18 cellular contexts compared by ENCODE assay signal in the genomic region with DNA sequence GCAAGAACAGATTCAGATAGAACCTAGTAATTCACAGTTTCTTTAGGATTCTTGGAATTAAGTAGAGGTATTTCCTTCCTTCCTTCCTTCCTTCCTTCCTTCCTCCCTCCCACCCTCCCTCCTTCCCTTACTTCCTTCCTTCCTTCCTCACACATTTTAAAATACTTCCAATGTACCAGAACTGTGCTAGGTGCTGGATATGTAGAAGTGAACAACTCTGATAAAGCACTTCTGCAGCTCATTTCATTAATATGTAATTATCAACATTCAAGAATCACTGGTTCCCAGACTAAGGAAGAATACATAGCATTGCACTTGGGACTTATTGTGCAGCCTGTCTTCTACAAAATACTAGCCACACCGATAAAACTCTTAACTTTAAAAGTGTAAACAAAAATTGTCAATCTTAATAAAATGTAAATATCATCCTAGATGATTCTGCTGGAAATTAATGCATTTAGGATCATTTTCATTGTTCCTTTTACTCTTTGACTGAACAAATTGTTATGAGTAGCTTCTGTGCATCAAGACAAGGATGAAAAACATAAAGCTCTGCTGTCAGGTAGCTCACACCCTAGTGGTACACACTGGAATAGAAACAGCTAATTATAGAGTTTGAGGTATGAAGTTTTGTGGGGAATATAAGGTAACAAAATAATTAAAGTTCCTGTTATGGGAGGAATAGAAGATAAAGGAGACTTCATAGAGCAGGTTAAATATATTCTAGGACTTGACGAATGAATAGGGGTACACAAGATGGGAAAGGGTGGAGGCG.
DNase-seq lines count a peak whose midpoint lies in the region; ATAC-seq and TF ChIP-seq lines count a peak whose summit lies in the region.
"Had no signal": no experiment of that assay in that cellular context is flagged by ENCODE, and none has a peak within 500 bp of the region (broad histone marks: within the 10 kb centered on the region; RNA-seq: fewer than 3 reads in every experiment).

No MANE protein-coding gene starts in this region.

- no peaks in the 10 kb centered on the region for H3K36me3 ChIP-seq in BE2C
- no peaks in the 10 kb centered on the region for H3K36me3 ChIP-seq in RWPE2 (ENCODE audit: low read depth)
- H3K36me3 ChIP-seq: spleen had no signal

- no peak overlapping the region for H2BK5ac ChIP-seq in H9 (ENCODE audit: insufficient read length, low read length)

- no peak overlapping the region for H4K91ac ChIP-seq in H9 (ENCODE audit: insufficient read length, low read depth, low read length)

- TF ChIP-seq CTCF in BE2C (IDR thresholded peaks at IDR 0.05; ENCODE audit: low read depth, low read length) = peak; percentile 25
- TF ChIP-seq CTCF in H9 (conservative IDR thresholded peaks at IDR 0.05) = peak; percentile 60
- TF ChIP-seq CTCF in RWPE2 (IDR thresholded peaks at IDR 0.05; ENCODE audit: poor library complexity, severe bottlenecking) = peak; percentile 43
- peak; percentile 58 for TF ChIP-seq CTCF in glutamatergic neuron (IDR thresholded peaks at IDR 0.05; ENCODE audit: partially characterized antibody, unreplicated experiment)

- no peak overlapping the region for H2BK12ac ChIP-seq in H9 (ENCODE audit: insufficient read length, low read depth, low read length)

- H3K4ac ChIP-seq in H9 (ENCODE audit: low read depth, low read length) = no peak overlapping the region

- H3K27ac ChIP-seq in H9 (ENCODE audit: insufficient read length, low read depth, low read length) (no peak overlapping the region), RWPE2 (ENCODE audit: poor library complexity, severe bottlenecking) (no peak overlapping the region)
- H3K27ac ChIP-seq: spleen had no signal

- no peaks in the 10 kb centered on the region for H3K79me1 ChIP-seq in H9 (ENCODE audit: insufficient read depth, low read depth, low read length, poor library complexity, severe bottlenecking)

- H2BK120ac ChIP-seq in H9 (ENCODE audit: low read depth, low read length, poor library complexity, severe bottlenecking) = no peak overlapping the region

- intact Hi-C loops in left colon (cut with DNase I, micrococcal nuclease) = no loop called here

- H3K27me3 Mint-ChIP-seq in H9 (ENCODE audit: low read depth) (no peaks in the 10 kb centered on the region), glutamatergic neuron (ENCODE audit: unreplicated experiment) (no peaks in the 10 kb centered on the region)
- H3K27me3 Mint-ChIP-seq: activated naive CD8-positive, alpha-beta T cell treated with anti-CD3 and anti-CD28 coated beads, Interleukin-2, amount 50 U/mL, for 24 hours; central memory CD8-positive, alpha-beta T cell; stimulated activated naive CD8-positive, alpha-beta T cell treated with anti-CD3 and anti-CD28 coated beads, Interleukin-15, Interleukin-2, amounts not matched to agents 100 ng/mL and 50 ng/mL, for 24 hours had no signal

- no CpG with 5 or more reads among the region's 3 CpGs for WGBS in H9 (ENCODE audit: extremely low coverage, insufficient read length, low lambda C conversion rate)

- H3K4me3 Mint-ChIP-seq in H9 (no peak overlapping the region), glutamatergic neuron (ENCODE audit: unreplicated experiment) (no peak overlapping the region)
- H3K4me3 Mint-ChIP-seq: activated naive CD8-positive, alpha-beta T cell treated with anti-CD3 and anti-CD28 coated beads, Interleukin-2, amount 50 U/mL, for 24 hours; activated T-cell treated with anti-CD3 and anti-CD28 coated beads, Interleukin-2, amount 50 U/mL, for 72 hours; central memory CD8-positive, alpha-beta T cell; stimulated activated naive CD8-positive, alpha-beta T cell treated with anti-CD3 and anti-CD28 coated beads, Interleukin-15, Interleukin-2, amounts not matched to agents 100 ng/mL and 50 ng/mL, for 24 hours had no signal

- H3T11ph ChIP-seq in H9 (ENCODE audit: low read length) = no peak overlapping the region

- DNase-seq in BE2C = no peak
- DNase-seq in H9 = no peak
- no peak for DNase-seq in RWPE2 (ENCODE audit: low spot score)
- no peak for DNase-seq in glutamatergic neuron
- no peak for DNase-seq in NCI-H748 treated with DMSO at 0.1 percent for 48 hours (lab: John Stamatoyannopoulos, UW)
- no peak for DNase-seq in left colon
- DNase-seq in cerebellum (ENCODE audit: low spot score) = no peak
- DNase-seq in NCI-H510A treated with DMSO at 0.1 percent for 48 hours (lab: John Stamatoyannopoulos, UW) = no peak
- DNase-seq: activated naive CD8-positive, alpha-beta T cell treated with anti-CD3 and anti-CD28 coated beads, Interleukin-2, amount 50 U/mL, for 24 hours; activated T-cell treated with anti-CD3 and anti-CD28 coated beads, Interleukin-2, amount 50 U/mL, for 72 hours; head of caudate nucleus; kidney; NCI-H2029 treated with DMSO at 0.1 percent for 48 hours; NCI-H774; spleen had no signal

- no peaks in the 10 kb centered on the region for H4K20me1 ChIP-seq in H9 (ENCODE audit: control insufficient read depth, insufficient read depth, insufficient read length)

- ATAC-seq in RWPE2 (ENCODE audit: low read depth) (no peak), left colon (no peak)
- ATAC-seq: activated naive CD8-positive, alpha-beta T cell treated with anti-CD3 and anti-CD28 coated beads, Interleukin-2, amount 50 U/mL, for 24 hours; activated T-cell treated with anti-CD3 and anti-CD28 coated beads, Interleukin-2, amount 50 U/mL, for 72 hours; Right ventricle myocardium inferior had no signal

- no peak overlapping the region for H3K23ac ChIP-seq in H9 (ENCODE audit: insufficient read length, low read depth, low read length)

- H3K14ac ChIP-seq in H9 (ENCODE audit: insufficient read depth, low read length) = no peak overlapping the region

- H2AFZ ChIP-seq in H9 (ENCODE audit: low read length) = no peak overlapping the region

- no peak overlapping the region for H3K27ac Mint-ChIP-seq in H9
- H3K27ac Mint-ChIP-seq in glutamatergic neuron (ENCODE audit: unreplicated experiment) = no peak overlapping the region
- H3K27ac Mint-ChIP-seq: activated naive CD8-positive, alpha-beta T cell treated with anti-CD3 and anti-CD28 coated beads, Interleukin-2, amount 50 U/mL, for 24 hours; activated T-cell treated with anti-CD3 and anti-CD28 coated beads, Interleukin-2, amount 50 U/mL, for 72 hours; stimulated activated naive CD8-positive, alpha-beta T cell treated with anti-CD3 and anti-CD28 coated beads, Interleukin-15, Interleukin-2, amounts not matched to agents 100 ng/mL and 50 ng/mL, for 24 hours had no signal

- no peak overlapping the region for H3K4me3 ChIP-seq in BE2C (ENCODE audit: low read depth, low read length)
- no peak overlapping the region for H3K4me3 ChIP-seq in RWPE2 (ENCODE audit: severe bottlenecking)
- H3K4me3 ChIP-seq: spleen had no signal

- H3K4me2 ChIP-seq in H9 (ENCODE audit: insufficient read depth, insufficient read length, low read length) = no peak overlapping the region

- H3K36me3 Mint-ChIP-seq in H9 (ENCODE audit: insufficient read depth in 1 of 3, low read depth in 3 of 3) = no peaks in the 10 kb centered on the region
- H3K36me3 Mint-ChIP-seq in glutamatergic neuron (ENCODE audit: unreplicated experiment) = no peaks in the 10 kb centered on the region

- no peak overlapping the region for H3K9ac ChIP-seq in H9 (ENCODE audit: extremely low read depth, insufficient read length, low read length)

- no peak overlapping the region for H2AK5ac ChIP-seq in H9 (ENCODE audit: insufficient read length, low read length)

- H3K9me3 Mint-ChIP-seq in H9 = no peaks in the 10 kb centered on the region
- no peaks in the 10 kb centered on the region for H3K9me3 Mint-ChIP-seq in glutamatergic neuron (ENCODE audit: unreplicated experiment)
- H3K9me3 Mint-ChIP-seq: activated naive CD8-positive, alpha-beta T cell treated with anti-CD3 and anti-CD28 coated beads, Interleukin-2, amount 50 U/mL, for 24 hours; stimulated activated naive CD8-positive, alpha-beta T cell treated with anti-CD3 and anti-CD28 coated beads, Interleukin-15, Interleukin-2, amounts not matched to agents 100 ng/mL and 50 ng/mL, for 24 hours had no signal

- no peak overlapping the region for H2BK20ac ChIP-seq in H9 (ENCODE audit: low read depth, low read length, poor library complexity, severe bottlenecking)

- no peak overlapping the region for H4K8ac ChIP-seq in H9 (replicated peaks; ENCODE audit: insufficient read length, low read depth, low read length)

- H4K5ac ChIP-seq in H9 (ENCODE audit: insufficient read length, low read depth, low read length) = no peak overlapping the region

- H3K18ac ChIP-seq in H9 (ENCODE audit: insufficient read length, low read depth, low read length) = no peak overlapping the region

- H3K27me3 ChIP-seq in BE2C (no peaks in the 10 kb centered on the region), H9 (ENCODE audit: insufficient read depth, low read length) (no peaks in the 10 kb centered on the region), RWPE2 (ENCODE audit: insufficient read depth, poor library complexity, severe bottlenecking) (no peaks in the 10 kb centered on the region)
- H3K27me3 ChIP-seq: spleen had no signal

- no peak overlapping the region for H3K56ac ChIP-seq in H9 (ENCODE audit: insufficient read length, low read depth, low read length)

- no peaks in the 10 kb centered on the region for H3K4me1 ChIP-seq in BE2C
- no peaks in the 10 kb centered on the region for H3K4me1 ChIP-seq in H9 (ENCODE audit: insufficient read depth, low read length)
- no peaks in the 10 kb centered on the region for H3K4me1 ChIP-seq in RWPE2 (ENCODE audit: insufficient read depth, poor library complexity, severe bottlenecking)
- H3K4me1 ChIP-seq: spleen had no signal

- H3K79me2 ChIP-seq in H9 (ENCODE audit: insufficient read depth, low read length) = no peaks in the 10 kb centered on the region

- H3K23me2 ChIP-seq in H9 (ENCODE audit: insufficient read length, low read depth, low read length, poor library complexity, severe bottlenecking) = no peaks in the 10 kb centered on the region

- no peaks in the 10 kb centered on the region for H3K9me3 ChIP-seq in BE2C
- H3K9me3 ChIP-seq in H9 (ENCODE audit: control insufficient read depth, low read depth, low read length) = no peaks in the 10 kb centered on the region
- H3K9me3 ChIP-seq in RWPE2 (ENCODE audit: severe bottlenecking) = no peaks in the 10 kb centered on the region
- H3K9me3 ChIP-seq: spleen had no signal

- no peak overlapping the region for H2BK15ac ChIP-seq in H9 (ENCODE audit: low read depth, low read length)

- H3K4me1 Mint-ChIP-seq in H9 (no peaks in the 10 kb centered on the region), glutamatergic neuron (ENCODE audit: low read depth, unreplicated experiment) (no peaks in the 10 kb centered on the region)
- H3K4me1 Mint-ChIP-seq: activated naive CD8-positive, alpha-beta T cell treated with anti-CD3 and anti-CD28 coated beads, Interleukin-2, amount 50 U/mL, for 24 hours; central memory CD8-positive, alpha-beta T cell had no signal
